Comparison of ENCODE assay signal across 13 cellular contexts in the genomic region with DNA sequence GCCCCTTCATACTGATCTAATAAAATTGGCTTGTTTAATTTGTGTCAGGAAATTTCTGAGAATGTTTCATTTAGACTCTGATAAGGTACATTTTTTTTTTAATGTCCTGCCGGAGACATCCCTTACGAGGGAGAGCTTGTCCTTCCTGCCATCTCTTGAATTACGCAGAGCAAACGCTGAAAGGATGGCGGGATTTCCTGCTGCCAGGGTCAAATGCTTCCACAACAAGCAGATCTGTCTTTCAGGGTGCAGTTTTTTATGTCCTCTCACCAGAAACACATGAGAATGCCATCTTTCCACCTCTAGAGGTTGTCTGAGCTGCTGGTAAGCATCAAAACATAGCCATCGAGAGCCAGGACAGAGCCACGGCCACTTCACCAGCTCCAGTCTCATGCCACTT.
DNase-seq lines count a peak whose midpoint lies in the region; ATAC-seq and TF ChIP-seq lines count a peak whose summit lies in the region.
"Had no signal": no experiment of that assay in that cellular context is flagged by ENCODE, and none has a peak within 500 bp of the region (broad histone marks: within the 10 kb centered on the region; RNA-seq: fewer than 3 reads in every experiment).

No MANE protein-coding gene starts in this region.

- intact Hi-C loops in left ventricle myocardium inferior (cut with micrococcal nuclease) (no loop called here), Right ventricle myocardium inferior (cut with DNase I) (no loop called here), mammary epithelial cell (cut with micrococcal nuclease) (no loop called here), thyroid gland (cut with DNase I) (no loop called here)

- WGBS in mammary epithelial cell (ENCODE audit: low coverage, missing lambda C conversion rate) = 64% methylated on average over 7 of the region's 7 CpGs
- 48% methylated on average over 7 of the region's 7 CpGs for WGBS in mesenchymal stem cell
- WGBS in thyroid gland, 2 donors = 59 to 65% methylated on average over 7 of the region's 7 CpGs

- peak overlapping the region; percentile 33 for H2BK15ac ChIP-seq in mesenchymal stem cell (ENCODE audit: low read depth, poor library complexity, severe bottlenecking)

- H2AFZ ChIP-seq in mammary epithelial cell (ENCODE audit: low read depth, low read length) (peak overlapping the region; percentile 6), mesenchymal stem cell (ENCODE audit: low read depth, low read length) (no peak overlapping the region)

- DNase-seq in left ventricle myocardium inferior (no peak), Right ventricle myocardium inferior (ENCODE audit: missing footprints) (no peak), mammary epithelial cell (no peak), mesenchymal stem cell (no peak), type B pancreatic cell (ENCODE audit: extremely low spot score, unreplicated experiment) (no peak), thyroid gland (no peak), DMS53 treated with DMSO at 0.1 percent for 48 hours (lab: John Stamatoyannopoulos, UW; ENCODE audit: unreplicated experiment) (no peak)
- DNase-seq: activated CD4-positive, CD25-positive, alpha-beta regulatory T cell treated with anti-CD3 and anti-CD28 coated beads, Interleukin-2, amount 50 U/mL, for 72 hours; activated naive CD8-positive, alpha-beta T cell treated with anti-CD3 and anti-CD28 coated beads, Interleukin-2, amount 10 ng/mL, durations not matched to agents 7 days and 5 days; midbrain had no signal

- dilution Hi-C loops in mammary epithelial cell (cut with HindIII; ENCODE audit: low sequenced_read_pairs) = no loop called here

- no peaks in the 10 kb centered on the region for H3K36me3 ChIP-seq in left ventricle myocardium inferior
- no peaks in the 10 kb centered on the region for H3K36me3 ChIP-seq in mammary epithelial cell (ENCODE audit: insufficient read depth, low read length)
- no peaks in the 10 kb centered on the region for H3K36me3 ChIP-seq in mesenchymal stem cell (ENCODE audit: control insufficient read depth in 1 of 2, insufficient read depth in 2 of 2, low read depth in 1 of 2, low read length in 2 of 2)
- H3K36me3 ChIP-seq in thyroid gland = no peaks in the 10 kb centered on the region
- H3K36me3 ChIP-seq: BLaER1 treated with 17β-estradiol and CSF1 and Interleukin-3, amounts not matched to agents 10 nM and 100 nM; vagina had no signal

- H3K23ac ChIP-seq in mesenchymal stem cell (ENCODE audit: low read length in 2 of 2) = no peak overlapping the region

- H3K79me2 ChIP-seq in mammary epithelial cell (ENCODE audit: insufficient read depth, low read length) = no peaks in the 10 kb centered on the region

- TF ChIP-seq CTCF in left ventricle myocardium inferior (IDR thresholded peaks at IDR 0.05; ENCODE audit: borderline replicate concordance) (no peak), mammary epithelial cell (conservative IDR thresholded peaks at IDR 0.05 in 1 of 2, IDR thresholded peaks at IDR 0.05 in 1 of 2; ENCODE audit: extremely low read depth in 1 of 2, insufficient read depth in 1 of 2, low read depth in 1 of 2, low read length in 2 of 2) (no peak), type B pancreatic cell (conservative IDR thresholded peaks at IDR 0.05) (no peak), thyroid gland (IDR thresholded peaks at IDR 0.05) (no peak)

- H3K4me3 Mint-ChIP-seq in type B pancreatic cell = peak overlapping the region; percentile 75
- no peak overlapping the region for H3K4me3 Mint-ChIP-seq in stimulated activated memory B cell treated with anti-CD40 and anti-IgM and Interleukin-4, amounts not matched to agents 10 μg/mL and 1 μg/mL and 100 μg/mL, for 72 hours
- H3K4me3 Mint-ChIP-seq: activated naive CD8-positive, alpha-beta T cell treated with anti-CD3 and anti-CD28 coated beads, Interleukin-2, amount 10 ng/mL, durations not matched to agents 7 days and 5 days had no signal

- H3K36me3 Mint-ChIP-seq in type B pancreatic cell = no peaks in the 10 kb centered on the region
- H3K36me3 Mint-ChIP-seq in stimulated activated memory B cell treated with anti-CD40 and anti-IgM and Interleukin-4, amounts not matched to agents 10 μg/mL and 1 μg/mL and 100 μg/mL, for 72 hours = no peaks in the 10 kb centered on the region
- H3K36me3 Mint-ChIP-seq: activated naive CD8-positive, alpha-beta T cell treated with anti-CD3 and anti-CD28 coated beads, Interleukin-2, amount 10 ng/mL, durations not matched to agents 7 days and 5 days had no signal

- no TSS peak for BruUV-seq in mammary epithelial cell (replicated peaks; lab: Mats Ljungman, UMichigan)

- CTCF ChIA-PET in mammary epithelial cell (lab: Charles Lee; ENCODE audit: low non-redundant PET) = no interaction called here

- H3K4me2 ChIP-seq in mammary epithelial cell (ENCODE audit: insufficient read depth, low read depth, low read length) = peak overlapping the region; percentile 22
- H3K4me2 ChIP-seq in mesenchymal stem cell (ENCODE audit: low read length, poor library complexity, severe bottlenecking) = no peak overlapping the region
- H3K4me2 ChIP-seq: BLaER1 treated with 17β-estradiol and CSF1 and Interleukin-3, amounts not matched to agents 10 nM and 100 nM had no signal

- H4K91ac ChIP-seq in mesenchymal stem cell (ENCODE audit: low read length) = peak overlapping the region; percentile 94

- peak overlapping the region; percentile 73 to 95 for H3K18ac ChIP-seq in mesenchymal stem cell (ENCODE audit: low read depth in 1 of 2, low read length in 2 of 2)

- H3K27ac Mint-ChIP-seq in type B pancreatic cell = peak overlapping the region; percentile 87
- H3K27ac Mint-ChIP-seq in stimulated activated memory B cell treated with anti-CD40 and anti-IgM and Interleukin-4, amounts not matched to agents 10 μg/mL and 1 μg/mL and 100 μg/mL, for 72 hours = no peak overlapping the region
- H3K27ac Mint-ChIP-seq: activated naive CD8-positive, alpha-beta T cell treated with anti-CD3 and anti-CD28 coated beads, Interleukin-2, amount 10 ng/mL, durations not matched to agents 7 days and 5 days had no signal

- no peaks in the 10 kb centered on the region for H3K9me3 Mint-ChIP-seq in type B pancreatic cell
- no peaks in the 10 kb centered on the region for H3K9me3 Mint-ChIP-seq in stimulated activated memory B cell treated with anti-CD40 and anti-IgM and Interleukin-4, amounts not matched to agents 10 μg/mL and 1 μg/mL and 100 μg/mL, for 72 hours
- H3K9me3 Mint-ChIP-seq: activated naive CD8-positive, alpha-beta T cell treated with anti-CD3 and anti-CD28 coated beads, Interleukin-2, amount 10 ng/mL, durations not matched to agents 7 days and 5 days had no signal

- H2BK5ac ChIP-seq in mesenchymal stem cell (ENCODE audit: low read depth, low read length, poor library complexity, severe bottlenecking) = no peak overlapping the region

- no peaks in the 10 kb centered on the region for H3K9me3 ChIP-seq in left ventricle myocardium inferior (replicated peaks)
- H3K9me3 ChIP-seq in mammary epithelial cell (replicated peaks; ENCODE audit: insufficient read depth, low read length) = no peaks in the 10 kb centered on the region
- no peaks in the 10 kb centered on the region for H3K9me3 ChIP-seq in mesenchymal stem cell (ENCODE audit: control insufficient read depth, low read length)
- no peaks in the 10 kb centered on the region for H3K9me3 ChIP-seq in thyroid gland
- H3K9me3 ChIP-seq: BLaER1 treated with 17β-estradiol and CSF1 and Interleukin-3, amounts not matched to agents 10 nM and 100 nM; vagina had no signal

- TF ChIP-seq POLR2A in thyroid gland (IDR thresholded peaks at IDR 0.05) = no peak

- peak overlapping the region; percentile 57 to 91 for H3K4ac ChIP-seq in mesenchymal stem cell (ENCODE audit: low read depth in 1 of 2, low read length in 2 of 2)

- H3K9ac ChIP-seq in mammary epithelial cell (ENCODE audit: insufficient read depth, low read length) (peak overlapping the region; percentile 64), mesenchymal stem cell (ENCODE audit: low read length) (no peak overlapping the region)
- H3K9ac ChIP-seq: BLaER1 treated with 17β-estradiol and CSF1 and Interleukin-3, amounts not matched to agents 10 nM and 100 nM had no signal

- peaks cover 33% of the 10 kb centered on the region for H3K4me1 ChIP-seq in left ventricle myocardium inferior
- peaks cover 57% of the 10 kb centered on the region for H3K4me1 ChIP-seq in mammary epithelial cell (ENCODE audit: insufficient read depth, low read length)
- H3K4me1 ChIP-seq in mesenchymal stem cell (ENCODE audit: control insufficient read depth, insufficient read depth, low read depth, low read length) = peaks cover 2% of the 10 kb centered on the region
- H3K4me1 ChIP-seq in thyroid gland = no peaks in the 10 kb centered on the region

- peak overlapping the region; percentile 52 for H2BK120ac ChIP-seq in mesenchymal stem cell (ENCODE audit: low read depth, low read length)

- H3K27ac ChIP-seq in left ventricle myocardium inferior (replicated peaks) = peak overlapping the region; percentile 69
- peak overlapping the region; percentile 89 for H3K27ac ChIP-seq in mammary epithelial cell (ENCODE audit: insufficient read depth, low read depth, low read length)
- H3K27ac ChIP-seq in mesenchymal stem cell (ENCODE audit: low read length, poor library complexity, severe bottlenecking) = no peak overlapping the region
- no peak overlapping the region for H3K27ac ChIP-seq in thyroid gland
- H3K27ac ChIP-seq: BLaER1 treated with 17β-estradiol and CSF1 and Interleukin-3, amounts not matched to agents 10 nM and 100 nM; vagina had no signal

- peak overlapping the region; percentile 90 to 96 for H2BK12ac ChIP-seq in mesenchymal stem cell (ENCODE audit: low read length in 2 of 2)

- H3K27me3 Mint-ChIP-seq in type B pancreatic cell = no peaks in the 10 kb centered on the region
- H3K27me3 Mint-ChIP-seq in stimulated activated memory B cell treated with anti-CD40 and anti-IgM and Interleukin-4, amounts not matched to agents 10 μg/mL and 1 μg/mL and 100 μg/mL, for 72 hours = no peaks in the 10 kb centered on the region
- H3K27me3 Mint-ChIP-seq: activated naive CD8-positive, alpha-beta T cell treated with anti-CD3 and anti-CD28 coated beads, Interleukin-2, amount 10 ng/mL, durations not matched to agents 7 days and 5 days had no signal

- no peak for ATAC-seq in Right ventricle myocardium inferior
- no peak for ATAC-seq in stimulated activated memory B cell treated with anti-CD40 and anti-IgM and Interleukin-4, amounts not matched to agents 10 μg/mL and 1 μg/mL and 100 μg/mL, for 72 hours

- peak overlapping the region; percentile 53 for H4K8ac ChIP-seq in mesenchymal stem cell (ENCODE audit: low read length)

- H3K14ac ChIP-seq in mesenchymal stem cell (ENCODE audit: low read length in 2 of 2) = no peak overlapping the region

- H3K27me3 ChIP-seq in left ventricle myocardium inferior (ENCODE audit: low read depth) = no peaks in the 10 kb centered on the region
- no peaks in the 10 kb centered on the region for H3K27me3 ChIP-seq in mammary epithelial cell (ENCODE audit: insufficient read depth, low read length)
- H3K27me3 ChIP-seq in mesenchymal stem cell (ENCODE audit: control insufficient read depth in 1 of 2, insufficient read depth in 1 of 2, low read length in 2 of 2) = no peaks in the 10 kb centered on the region
- no peaks in the 10 kb centered on the region for H3K27me3 ChIP-seq in thyroid gland
- H3K27me3 ChIP-seq: BLaER1 treated with 17β-estradiol and CSF1 and Interleukin-3, amounts not matched to agents 10 nM and 100 nM; vagina had no signal

- in situ Hi-C loops in mammary epithelial cell (cut with MboI; ENCODE audit: low sequenced_read_pairs in 2 of 2) = no loop called here

- no peaks in the 10 kb centered on the region for H3K79me1 ChIP-seq in mesenchymal stem cell (replicated peaks; ENCODE audit: low read length, poor library complexity, severe bottlenecking)

- no peaks in the 10 kb centered on the region for H4K20me1 ChIP-seq in mammary epithelial cell (ENCODE audit: insufficient read depth, low read length)
- H4K20me1 ChIP-seq: BLaER1 treated with 17β-estradiol and CSF1 and Interleukin-3, amounts not matched to agents 10 nM and 100 nM had no signal

- peaks cover 33% of the 10 kb centered on the region for H3K4me1 Mint-ChIP-seq in type B pancreatic cell (ENCODE audit: unreplicated experiment)
- H3K4me1 Mint-ChIP-seq in stimulated activated memory B cell treated with anti-CD40 and anti-IgM and Interleukin-4, amounts not matched to agents 10 μg/mL and 1 μg/mL and 100 μg/mL, for 72 hours = peaks cover 2% of the 10 kb centered on the region
- H3K4me1 Mint-ChIP-seq: activated naive CD8-positive, alpha-beta T cell treated with anti-CD3 and anti-CD28 coated beads, Interleukin-2, amount 10 ng/mL, durations not matched to agents 7 days and 5 days had no signal

- no peak overlapping the region for H3K4me3 ChIP-seq in left ventricle myocardium inferior
- no peak overlapping the region for H3K4me3 ChIP-seq in mammary epithelial cell (replicated peaks in 1 of 3; ENCODE audit: insufficient read depth in 1 of 3, low read depth in 2 of 3, low read length in 3 of 3)
- no peak overlapping the region for H3K4me3 ChIP-seq in mesenchymal stem cell (ENCODE audit: insufficient read depth in 1 of 2, low read depth in 1 of 2, low read length in 2 of 2)
- H3K4me3 ChIP-seq in thyroid gland (replicated peaks in 1 of 3) = no peak overlapping the region
- H3K4me3 ChIP-seq: BLaER1 treated with 17β-estradiol and CSF1 and Interleukin-3, amounts not matched to agents 10 nM and 100 nM; vagina had no signal

- no peak overlapping the region for H2AK5ac ChIP-seq in mesenchymal stem cell (ENCODE audit: low read length, severe bottlenecking)

Comparison
In these comparisons a context has a peak if more than half of its experiments do, and no peak if none do; other contexts are left out.
1. H3K27ac ChIP-seq: peak in left ventricle myocardium inferior (single experiment) and mammary epithelial cell (single experiment); none in mesenchymal stem cell (single experiment) and thyroid gland (0 of 3).